ENCODE assay signal across 8 cellular contexts in the genomic region with DNA sequence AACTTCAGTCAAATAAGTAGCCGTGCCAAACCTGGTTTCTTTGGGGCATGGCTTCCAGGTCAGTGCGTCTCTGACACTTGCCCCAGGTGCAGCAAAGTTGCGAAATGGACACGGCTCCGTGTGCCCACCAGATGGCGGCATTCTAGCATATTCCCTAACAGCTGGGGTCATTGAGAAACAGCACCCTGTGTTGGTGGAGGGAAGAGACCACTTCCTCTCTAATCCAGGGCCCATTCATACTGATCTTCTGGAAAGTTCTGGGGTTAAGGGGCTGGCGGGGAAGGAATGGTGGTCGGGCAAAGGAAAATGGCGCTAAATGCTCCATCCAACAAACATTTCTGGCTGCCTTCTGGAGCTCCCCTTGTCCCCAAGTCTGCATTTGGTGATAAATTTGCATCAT.
DNase-seq lines count a peak whose midpoint lies in the region; ATAC-seq, FAIRE-seq and TF ChIP-seq lines count a peak whose summit lies in the region.

No MANE protein-coding gene starts in this region.

- H3K27me3 Mint-ChIP-seq in astrocyte (ENCODE audit: low read depth, unreplicated experiment) = peaks cover 12% of the 10 kb centered on the region

- FAIRE-seq in astrocyte (lab: Jason Lieb, UNC) = no peak

- no peak overlapping the region for H3K4me3 Mint-ChIP-seq in astrocyte (ENCODE audit: unreplicated experiment)

- H3K36me3 ChIP-seq in KMS-11 (ENCODE audit: insufficient read depth) (no peaks in the 10 kb centered on the region), SU-DHL-6 (ENCODE audit: low read length) (no peaks in the 10 kb centered on the region), astrocyte (ENCODE audit: insufficient read depth, low read length) (no peaks in the 10 kb centered on the region)

- no peak overlapping the region for H3K27ac Mint-ChIP-seq in astrocyte (ENCODE audit: unreplicated experiment)

- H4K20me1 ChIP-seq in KMS-11 (ENCODE audit: insufficient read depth) (no peaks in the 10 kb centered on the region), SU-DHL-6 (ENCODE audit: low read depth, low read length) (no peaks in the 10 kb centered on the region), astrocyte (ENCODE audit: insufficient read depth, low read length) (no peaks in the 10 kb centered on the region)

- peak; percentile 51 for DNase-seq in DMS53 (lab: John Stamatoyannopoulos, UW)
- DNase-seq in astrocyte (ENCODE audit: low read depth) = peak; percentile 49
- DNase-seq in iPS DF 4.7 (ENCODE audit: extremely low read depth, low spot score) = peak; percentile 62
- peak; percentile 52 for DNase-seq in stimulated activated CD4-positive, alpha-beta T cell treated with anti-CD3 and anti-CD28 coated beads, Interleukin-12 subunit alpha, Interleukin-12 subunit beta, amount 100 ng/mL, for 4 hours
- DNase-seq in glomerular visceral epithelial cell (ENCODE audit: extremely low spot score) = no peak

- H3K4me3 ChIP-seq in KMS-11 (IDR thresholded peaks at IDR 0.05; ENCODE audit: insufficient read depth, low read depth, low read length) (no peak overlapping the region), SU-DHL-6 (ENCODE audit: insufficient read depth, low read length, poor library complexity, severe bottlenecking) (no peak overlapping the region), astrocyte (ENCODE audit: insufficient read depth, low read depth, low read length) (no peak overlapping the region)

- H3K9me2 ChIP-seq in SU-DHL-6 (replicated peaks; ENCODE audit: insufficient read depth, low read length) = no peaks in the 10 kb centered on the region

- no peaks in the 10 kb centered on the region for H3K79me2 ChIP-seq in KMS-11 (ENCODE audit: insufficient read depth, low read depth)
- no peaks in the 10 kb centered on the region for H3K79me2 ChIP-seq in SU-DHL-6 (ENCODE audit: insufficient read depth, low read length)
- H3K79me2 ChIP-seq in astrocyte (ENCODE audit: insufficient read depth, low read length) = no peaks in the 10 kb centered on the region

- no peaks in the 10 kb centered on the region for H3K36me3 Mint-ChIP-seq in astrocyte (ENCODE audit: low read depth, unreplicated experiment)

- H3K4me2 ChIP-seq in KMS-11 (no peak overlapping the region), SU-DHL-6 (ENCODE audit: low read depth, low read length, poor library complexity, severe bottlenecking) (no peak overlapping the region), astrocyte (ENCODE audit: low read length) (peak overlapping the region; percentile 74)

- no peak overlapping the region for H3K9ac ChIP-seq in KMS-11
- H3K9ac ChIP-seq in SU-DHL-6 (ENCODE audit: low read length) = no peak overlapping the region
- no peak overlapping the region for H3K9ac ChIP-seq in astrocyte (ENCODE audit: low read length)

- TF ChIP-seq CTCF in KMS-11 (conservative IDR thresholded peaks at IDR 0.05; ENCODE audit: low read depth, low read length) = peak; percentile 81
- peak; percentile 85 for TF ChIP-seq CTCF in SU-DHL-6 (IDR thresholded peaks at IDR 0.05; ENCODE audit: insufficient read depth, low read length, poor library complexity, severe bottlenecking)
- peak; percentile 62 for TF ChIP-seq CTCF in astrocyte (IDR thresholded peaks at IDR 0.05; ENCODE audit: insufficient read depth, low read depth, low read length)

- no peaks in the 10 kb centered on the region for H3K4me1 ChIP-seq in KMS-11 (ENCODE audit: low read depth, poor library complexity, severe bottlenecking)
- H3K4me1 ChIP-seq in astrocyte (ENCODE audit: insufficient read depth, low read length) = peaks cover 18% of the 10 kb centered on the region

- H3F3A ChIP-seq in SU-DHL-6 (ENCODE audit: insufficient read depth) = no peaks in the 10 kb centered on the region

- H3K9me3 Mint-ChIP-seq in astrocyte (ENCODE audit: unreplicated experiment) = peaks cover 4% of the 10 kb centered on the region

- H3K4me1 Mint-ChIP-seq in astrocyte (ENCODE audit: low read depth, unreplicated experiment) = peaks cover 19% of the 10 kb centered on the region

- H3K9me3 ChIP-seq in SU-DHL-6 (ENCODE audit: insufficient read depth, low read length) (no peaks in the 10 kb centered on the region), astrocyte (ENCODE audit: insufficient read depth, low read depth, low read length) (no peaks in the 10 kb centered on the region)

- H3K27me3 ChIP-seq in KMS-11 (ENCODE audit: insufficient read depth, low read depth) (no peaks in the 10 kb centered on the region), SU-DHL-6 (ENCODE audit: low read length) (no peaks in the 10 kb centered on the region), astrocyte (ENCODE audit: insufficient read depth, low read length) (no peaks in the 10 kb centered on the region)

- ATAC-seq in HG03439 (IDR thresholded peaks at IDR 0.05; ENCODE audit: unreplicated experiment) = no peak

- no peak overlapping the region for H3K27ac ChIP-seq in KMS-11
- no peak overlapping the region for H3K27ac ChIP-seq in SU-DHL-6 (ENCODE audit: low read depth, low read length)
- no peak overlapping the region for H3K27ac ChIP-seq in astrocyte (ENCODE audit: low read depth, low read length)

- no peak overlapping the region for H2AFZ ChIP-seq in KMS-11 (ENCODE audit: low read depth)
- no peak overlapping the region for H2AFZ ChIP-seq in SU-DHL-6 (ENCODE audit: low read depth, low read length, severe bottlenecking)
- H2AFZ ChIP-seq in astrocyte (ENCODE audit: low read depth, low read length) = no peak overlapping the region
